Comparison of ENCODE assay signal across 15 cellular contexts in the genomic region with DNA sequence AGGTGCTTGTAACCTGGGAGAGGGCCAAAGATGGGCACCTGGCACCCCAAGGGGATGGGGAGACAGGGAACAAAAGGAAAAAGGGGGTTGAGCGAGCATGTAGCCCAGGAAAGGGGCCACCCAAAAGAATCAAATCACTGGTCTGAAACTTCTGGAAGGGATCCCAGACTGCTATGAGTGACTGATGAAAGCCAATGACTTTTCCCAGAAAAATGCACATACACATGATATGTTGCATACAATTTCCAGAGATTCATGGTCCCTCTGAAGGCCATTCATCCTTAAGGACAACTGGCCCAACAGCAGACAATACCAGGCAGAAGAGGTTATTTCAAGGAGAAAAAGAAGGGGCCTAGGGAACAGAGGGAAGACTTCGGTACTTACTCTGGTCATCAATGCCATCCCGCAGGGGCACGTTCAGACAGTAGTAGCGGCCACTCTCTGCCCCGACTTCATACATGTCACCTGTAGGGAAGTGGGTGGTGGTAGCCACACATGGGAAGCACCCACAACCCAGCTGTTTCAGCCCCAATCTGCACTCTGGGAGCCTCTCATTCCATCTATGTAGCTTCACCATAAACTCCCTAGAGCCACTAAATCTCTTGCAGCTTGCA.
"Had no signal": no experiment of that assay in that cellular context is flagged by ENCODE, and none has a peak within 500 bp of the region (broad histone marks: within the 10 kb centered on the region; RNA-seq: fewer than 3 reads in every experiment).

No MANE protein-coding gene starts in this region.

- ATAC-seq: activated naive CD4-positive, alpha-beta T cell treated with anti-CD3 and anti-CD28 coated beads, Interleukin-2, amount 50 U/mL, for 72 hours; body of pancreas; foreskin keratinocyte; mucosa of descending colon; naive thymus-derived CD4-positive, alpha-beta T cell had no signal

- DNase-seq: activated CD4-positive, CD25-positive, alpha-beta regulatory T cell treated with anti-CD3 and anti-CD28 coated beads, Interleukin-2, amount 50 U/mL, for 72 hours; activated gamma-delta T cell; amniotic stem cell; body of pancreas; caudate nucleus; colonic mucosa; foreskin keratinocyte; glutamatergic neuron; hypothalamus; left ventricle myocardium inferior; mucosa of descending colon; naive thymus-derived CD4-positive, alpha-beta T cell; stimulated activated CD4-positive, alpha-beta T cell treated with anti-CD3 and anti-CD28 coated beads, Interleukin-1b, Interleukin-23, amount 100 ng/mL, for 48 hours; T-helper 1 cell had no signal
